In genomic region chr7:8221603-8222002, GRCh38 we compare ENCODE assay signal across 23 cellular contexts.
"Had no signal": no experiment of that assay in that cellular context is flagged by ENCODE, and none has a peak within 500 bp of the region (broad histone marks: within the 10 kb centered on the region; RNA-seq: fewer than 3 reads in every experiment).

No MANE protein-coding gene starts in this region.

- H3K36me3 Mint-ChIP-seq: memory B cell; stimulated activated effector memory CD8-positive, alpha-beta T cell treated with anti-CD3 and anti-CD28 coated beads, Interleukin-12 subunit alpha, Interleukin-12 subunit beta, amount 100 ng/mL, for 72 hours had no signal

- H3K36me3 ChIP-seq: gastroesophageal sphincter, transverse colon, uterus, WERI-Rb-1 had no signal

- H3K27ac Mint-ChIP-seq: activated CD8-positive, alpha-beta T cell treated with anti-CD3 and anti-CD28 coated beads, Interleukin-2, amount 10 ng/mL, durations not matched to agents 7 days and 5 days; activated naive CD8-positive, alpha-beta T cell treated with anti-CD3 and anti-CD28 coated beads, Interleukin-2, amount 50 U/mL, for 24 hours; activated T-helper 1 cell treated with anti-CD3 and anti-CD28 coated beads, Interleukin-12 subunit alpha, Interleukin-12 subunit beta, Interleukin-2, Interleukin-4 antibody, amounts not matched to agents 30 ng/mL and 10 ng/mL and 1 ng/mL, durations not matched to agents 14 hours and 24 hours and 36 hours; memory B cell; nephron; stimulated activated effector memory CD8-positive, alpha-beta T cell treated with anti-CD3 and anti-CD28 coated beads, Interleukin-12 subunit alpha, Interleukin-12 subunit beta, amount 100 ng/mL, for 72 hours; stimulated activated naive CD8-positive, alpha-beta T cell treated with anti-CD3 and anti-CD28 coated beads, Interleukin-15, amount 100 ng/mL, for 72 hours had no signal

- H3K27ac ChIP-seq: coronary artery, epithelial cell of prostate, gastroesophageal sphincter, heart left ventricle, transverse colon, uterus, WERI-Rb-1 had no signal

- ATAC-seq: activated CD8-positive, alpha-beta T cell treated with anti-CD3 and anti-CD28 coated beads, Interleukin-2, amount 10 ng/mL, durations not matched to agents 7 days and 5 days; activated naive CD8-positive, alpha-beta T cell treated with anti-CD3 and anti-CD28 coated beads, Interleukin-2, amount 50 U/mL, for 24 hours; gastroesophageal sphincter; heart left ventricle; left colon; sciatic nerve; stimulated activated effector memory CD8-positive, alpha-beta T cell treated with anti-CD3 and anti-CD28 coated beads, Interleukin-12 subunit alpha, Interleukin-12 subunit beta, amount 100 ng/mL, for 72 hours; stimulated activated naive CD8-positive, alpha-beta T cell treated with anti-CD3 and anti-CD28 coated beads, Interleukin-15, amount 100 ng/mL, for 72 hours had no signal

- H3K4me1 Mint-ChIP-seq: stimulated activated effector memory CD8-positive, alpha-beta T cell treated with anti-CD3 and anti-CD28 coated beads, Interleukin-12 subunit alpha, Interleukin-12 subunit beta, amount 100 ng/mL, for 72 hours had no signal

- DNase-seq: activated CD4-positive, alpha-beta T cell treated with anti-CD3 and anti-CD28 coated beads for 1 hour; activated CD4-positive, alpha-beta T cell treated with anti-CD3 and anti-CD28 coated beads, Interleukin-2, amount 50 U/mL, for 1 hour; activated CD8-positive, alpha-beta T cell treated with anti-CD3 and anti-CD28 coated beads, Interleukin-2, amount 10 ng/mL, durations not matched to agents 7 days and 5 days; activated gamma-delta T cell; activated naive CD4-positive, alpha-beta T cell treated with anti-CD3 and anti-CD28 coated beads, Interleukin-2, amount 50 U/mL, for 16 hours; activated naive CD8-positive, alpha-beta T cell treated with anti-CD3 and anti-CD28 coated beads, Interleukin-2, amount 50 U/mL, for 24 hours; cerebellar nuclear complex; heart left ventricle; left colon; small intestine; stimulated activated CD4-positive, alpha-beta T cell treated with anti-CD3 and anti-CD28 coated beads, Interleukin-2, amount 100 ng/mL, for 24 hours; stimulated activated naive CD8-positive, alpha-beta T cell treated with anti-CD3 and anti-CD28 coated beads, Interleukin-15, amount 100 ng/mL, for 72 hours; transverse colon; uterus; WERI-Rb-1 had no signal

- H3K9me3 Mint-ChIP-seq: activated naive CD8-positive, alpha-beta T cell treated with anti-CD3 and anti-CD28 coated beads, Interleukin-2, amount 50 U/mL, for 24 hours; activated T-helper 1 cell treated with anti-CD3 and anti-CD28 coated beads, Interleukin-12 subunit alpha, Interleukin-12 subunit beta, Interleukin-2, Interleukin-4 antibody, amounts not matched to agents 30 ng/mL and 10 ng/mL and 1 ng/mL, durations not matched to agents 14 hours and 24 hours and 36 hours; memory B cell; nephron; stimulated activated effector memory CD8-positive, alpha-beta T cell treated with anti-CD3 and anti-CD28 coated beads, Interleukin-12 subunit alpha, Interleukin-12 subunit beta, amount 100 ng/mL, for 72 hours; stimulated activated naive CD8-positive, alpha-beta T cell treated with anti-CD3 and anti-CD28 coated beads, Interleukin-15, amount 100 ng/mL, for 72 hours had no signal

- H3K4me3 ChIP-seq: coronary artery, gastroesophageal sphincter, heart left ventricle, transverse colon, uterus had no signal

- H3K9me3 ChIP-seq: gastroesophageal sphincter, heart left ventricle, transverse colon, uterus had no signal

- H3K4me3 Mint-ChIP-seq: activated CD8-positive, alpha-beta T cell treated with anti-CD3 and anti-CD28 coated beads, Interleukin-2, amount 10 ng/mL, durations not matched to agents 7 days and 5 days; activated naive CD8-positive, alpha-beta T cell treated with anti-CD3 and anti-CD28 coated beads, Interleukin-2, amount 50 U/mL, for 24 hours; activated T-helper 1 cell treated with anti-CD3 and anti-CD28 coated beads, Interleukin-12 subunit alpha, Interleukin-12 subunit beta, Interleukin-2, Interleukin-4 antibody, amounts not matched to agents 30 ng/mL and 10 ng/mL and 1 ng/mL, durations not matched to agents 14 hours and 24 hours and 36 hours; memory B cell; nephron; stimulated activated effector memory CD8-positive, alpha-beta T cell treated with anti-CD3 and anti-CD28 coated beads, Interleukin-12 subunit alpha, Interleukin-12 subunit beta, amount 100 ng/mL, for 72 hours; stimulated activated naive CD8-positive, alpha-beta T cell treated with anti-CD3 and anti-CD28 coated beads, Interleukin-15, amount 100 ng/mL, for 72 hours had no signal

- H3K27me3 ChIP-seq: gastroesophageal sphincter, heart left ventricle, transverse colon, uterus had no signal

- H3K4me1 ChIP-seq: gastroesophageal sphincter, uterus had no signal
